11 cellular contexts compared by ENCODE assay signal in the genomic region with DNA sequence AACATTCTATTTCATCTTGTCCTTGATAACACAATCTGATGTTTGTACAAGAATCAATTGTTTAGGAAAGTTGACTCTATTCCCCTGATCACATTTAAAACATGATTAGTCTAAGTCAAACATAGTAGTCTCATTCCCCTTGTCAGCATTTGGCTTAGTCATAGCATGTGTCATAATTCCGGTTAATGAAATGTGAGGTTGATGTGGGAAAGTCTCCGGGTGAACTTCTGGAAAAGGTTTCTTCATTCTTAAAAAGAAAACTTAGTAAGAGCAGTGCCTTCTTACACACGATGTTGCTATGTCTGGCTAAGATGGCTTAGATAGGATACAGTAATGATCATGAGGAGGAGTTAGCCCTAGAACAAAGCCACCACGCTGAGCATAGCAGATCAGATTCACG.
DNase-seq lines count a peak whose midpoint lies in the region; TF ChIP-seq lines count a peak whose summit lies in the region.
"Had no signal": no experiment of that assay in that cellular context is flagged by ENCODE, and none has a peak within 500 bp of the region (broad histone marks: within the 10 kb centered on the region; RNA-seq: fewer than 3 reads in every experiment).

No MANE protein-coding gene starts in this region.

- H3K9me3 ChIP-seq in mesodermal cell (ENCODE audit: control insufficient read depth, low read length): no peaks in the 10 kb centered on the region

- 95 to 100% methylated on average over 2 to 4 of the region's 5 CpGs for WGBS in mesodermal cell (ENCODE audit: insufficient coverage in 2 of 2), 2 experiments

- TF ChIP-seq CTCF in AG09309 (IDR thresholded peaks at IDR 0.05; ENCODE audit: control insufficient read depth, insufficient read depth, low read depth, low read length, missing control alignments): no peak
- no peak for TF ChIP-seq CTCF in cardiac fibroblast (IDR thresholded peaks at IDR 0.05; ENCODE audit: low read depth, low read length)

- peaks cover 4% of the 10 kb centered on the region for H3K4me1 ChIP-seq in mesodermal cell (ENCODE audit: control insufficient read depth, insufficient read depth, low read length, poor library complexity, severe bottlenecking)

- no peaks in the 10 kb centered on the region for H3K36me3 ChIP-seq in mesodermal cell (ENCODE audit: control insufficient read depth, insufficient read depth, low read length)

- peak overlapping the region; percentile 63 for H3K27ac ChIP-seq in mesodermal cell (ENCODE audit: low read depth, low read length, severe bottlenecking)

- no peak overlapping the region for H3K4me3 ChIP-seq in AG09309 (ENCODE audit: control insufficient read depth, low read depth, low read length)
- no peak overlapping the region for H3K4me3 ChIP-seq in cardiac fibroblast (replicated peaks in 1 of 2; ENCODE audit: low read depth in 2 of 2, low read length in 2 of 2)
- H3K4me3 ChIP-seq in mesodermal cell (ENCODE audit: extremely low read depth, insufficient read depth, low read length, poor library complexity, severe bottlenecking): no peak overlapping the region

- DNase-seq in AG09309 (ENCODE audit: low read depth) (peak; percentile 98), M059J (ENCODE audit: low read depth) (peak; percentile 100), cardiac fibroblast (ENCODE audit: low read depth in 2 of 2) (peak; percentile 94 to 100), NCI-H446 treated with DMSO at 0.1 percent for 48 hours (lab: John Stamatoyannopoulos, UW) (no peak), HUDEP-2 (lab: John Stamatoyannopoulos, UW; ENCODE audit: unreplicated experiment in 76 of 76) (no peak), D341Med (ENCODE audit: low spot score) (no peak), anterior cingulate cortex (lab: John Stamatoyannopoulos, UW) (no peak)
- DNase-seq: activated T-cell treated with anti-CD3 and anti-CD28 coated beads, Interleukin-2, amount 50 U/mL, for 72 hours; effector memory CD4-positive, alpha-beta T cell; NCI-H524 had no signal

Comparison
In these comparisons a context has a peak if more than half of its experiments do, and no peak if none do; other contexts are left out.
1. DNase-seq: peak in AG09309 (single experiment), M059J (single experiment) and cardiac fibroblast (2 of 2); none in NCI-H446 treated with DMSO at 0.1 percent for 48 hours (single experiment), HUDEP-2 (0 of 76), D341Med (single experiment) and anterior cingulate cortex (0 of 58).